In genomic region chr22:40634119-40634903, GRCh38 we compare ENCODE assay signal across 2 cellular contexts.
TF ChIP-seq lines count a peak whose summit lies in the region.

No MANE protein-coding gene starts in this region.

TF ChIP-seq in A549, 52 proteins besides CTCF, POLR2A, EP300 and RAD21 (continued from another document):
- TF ChIP-seq REST (IDR thresholded peaks at IDR 0.05) (no peak), USF2 (IDR thresholded peaks at IDR 0.05) (no peak), CEBPB (IDR thresholded peaks at IDR 0.05) (no peak), CBX8 (IDR thresholded peaks at IDR 0.05) (no peak), ZNF302 (CRISPR knock-in tag; IDR thresholded peaks at IDR 0.05) (no peak), RFX5 (IDR thresholded peaks at IDR 0.05) (no peak), BCL3 (IDR thresholded peaks at IDR 0.05) (no peak), TP53 (CRISPR knock-in tag; IDR thresholded peaks at IDR 0.05) (no peak), HEYL (CRISPR knock-in tag; IDR thresholded peaks at IDR 0.05) (no peak), GATA3 (IDR thresholded peaks at IDR 0.05; ENCODE audit: borderline replicate concordance) (no peak), JUNB (IDR thresholded peaks at IDR 0.05) (no peak)

TF ChIP-seq in GM23338, 12 proteins besides CTCF, POLR2A, EP300 and RAD21 (continued from another document):
- no peak for TF ChIP-seq ETS1 (IDR thresholded peaks at IDR 0.05)
- no peak for TF ChIP-seq NANOG (IDR thresholded peaks at IDR 0.05; ENCODE audit: borderline replicate concordance)
- no peak for TF ChIP-seq ZNF462 (CRISPR knock-in tag; IDR thresholded peaks at IDR 0.05)
- TF ChIP-seq EZH2 (IDR thresholded peaks at IDR 0.05; ENCODE audit: low read depth, unreplicated experiment): no peak
- no peak for TF ChIP-seq EZH2phosphoT487 (IDR thresholded peaks at IDR 0.05; ENCODE audit: unreplicated experiment)
- no peak for TF ChIP-seq JUNB (IDR thresholded peaks at IDR 0.05; ENCODE audit: unreplicated experiment)
- no peak for TF ChIP-seq ZNF331 (CRISPR knock-in tag; IDR thresholded peaks at IDR 0.05; ENCODE audit: low read depth)
